ENCODE assay signal across 26 cellular contexts in genomic region chr4:66872696-66873095, GRCh38.
"Had no signal": no experiment of that assay in that cellular context is flagged by ENCODE, and none has a peak within 500 bp of the region (broad histone marks: within the 10 kb centered on the region; RNA-seq: fewer than 3 reads in every experiment).

No MANE protein-coding gene starts in this region.

- H3K4me3 ChIP-seq: neural progenitor cell, ovary, psoas muscle, skin epidermis, smooth muscle cell, spleen, suprapubic skin, testis, tibial artery, transverse colon, upper lobe of right lung, uterus had no signal

- DNase-seq: natural killer cell; occipital lobe; ovary; posterior cingulate gyrus; psoas muscle; right cardiac atrium; spleen; stimulated activated CD4-positive, alpha-beta T cell treated with anti-CD3 and anti-CD28 coated beads, Interleukin-12 subunit alpha, Interleukin-12 subunit beta, amount 100 ng/mL, for 4 hours; stimulated activated CD4-positive, alpha-beta T cell treated with anti-CD3 and anti-CD28 coated beads, Interleukin-1b, Interleukin-23, amount 100 ng/mL, for 48 hours; stimulated activated CD4-positive, alpha-beta T cell treated with anti-CD3 and anti-CD28 coated beads, Interleukin-4, amount 100 ng/mL, for 1 hour; stimulated activated CD4-positive, alpha-beta T cell treated with anti-CD3 and anti-CD28 coated beads, Interleukin-4, amount 100 ng/mL, for 4 hours; stimulated activated CD8-positive, alpha-beta memory T cell treated with anti-CD3 and anti-CD28 coated beads, Interleukin-4, amount 100 ng/mL, for 48 hours; stimulated activated naive CD4-positive, alpha-beta T cell; stimulated activated naive CD8-positive, alpha-beta T cell treated with anti-CD3 and anti-CD28 coated beads, Interleukin-15, amount 100 ng/mL, for 72 hours; stimulated activated naive CD8-positive, alpha-beta T cell treated with anti-CD3 and anti-CD28 coated beads, Interleukin-15, Interleukin-2, amounts not matched to agents 100 U/mL and 50 U/mL, for 24 hours; substantia nigra; testis; tibial artery; transverse colon; upper lobe of right lung; uterus had no signal

- H3K27me3 ChIP-seq: neural progenitor cell, ovary, spleen, suprapubic skin, testis, tibial artery, transverse colon, upper lobe of right lung, uterus had no signal

- H3K36me3 ChIP-seq: neural progenitor cell, ovary, spleen, suprapubic skin, tibial artery, transverse colon, upper lobe of right lung, uterus had no signal

- H3K4me1 ChIP-seq: neural progenitor cell, parathyroid adenoma, psoas muscle, spleen, suprapubic skin, testis, tibial artery, transverse colon, upper lobe of right lung, uterus had no signal

- H3K9me3 ChIP-seq: ovary, psoas muscle, spleen, suprapubic skin, testis, tibial artery, transverse colon, upper lobe of right lung, uterus had no signal
